In the genomic region with DNA sequence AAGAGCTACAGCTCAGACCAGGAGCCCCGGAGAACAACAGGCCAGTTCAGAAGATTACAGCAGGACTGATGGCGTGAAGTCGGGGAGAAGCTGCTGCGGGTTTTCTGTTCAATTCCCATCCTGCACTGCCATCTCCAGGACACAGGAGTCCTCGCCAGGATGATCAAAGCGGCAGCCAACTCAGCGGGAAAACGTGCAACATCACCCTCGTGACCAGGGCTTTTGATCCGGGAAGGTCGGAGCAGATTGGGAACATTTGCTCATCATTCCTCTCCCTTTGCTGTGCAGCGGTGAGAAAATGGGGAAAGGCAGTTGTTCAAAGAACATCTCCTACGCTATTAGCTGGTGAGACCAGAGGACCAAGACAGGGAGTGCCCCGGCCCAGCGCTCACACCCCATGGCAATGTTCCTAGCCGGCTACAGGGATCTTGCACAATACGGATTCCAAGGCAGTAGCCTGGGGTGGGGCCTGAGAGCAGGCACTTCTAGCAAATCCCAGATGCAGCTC, we compare ENCODE assay signal across 9 cellular contexts. TPM values are rescaled to one million over a fixed set of nuclear protein-coding genes. Genes with fewer than 3 reads are reported as not detected.
A peak's percentile ranks its signal among the peaks of the same experiment; 100 is the strongest.
DNase-seq lines count a peak whose midpoint lies in the region; ATAC-seq and TF ChIP-seq lines count a peak whose summit lies in the region.
"Had no signal": no experiment of that assay in that cellular context is flagged by ENCODE, and none has a peak within 500 bp of the region (broad histone marks: within the 10 kb centered on the region; RNA-seq: fewer than 3 reads in every experiment).

No MANE protein-coding gene starts in this region.

- no peaks in the 10 kb centered on the region for H3K4me1 Mint-ChIP-seq in activated CD8-positive, alpha-beta T cell treated with anti-CD3 and anti-CD28 coated beads for 36 hours (ENCODE audit: low read depth)

- H3K27ac ChIP-seq in breast epithelium (peak overlapping the region in 1 of 2 donors; percentile 33), iPS-18a (ENCODE audit: low read length) (no peak overlapping the region), gastrocnemius medialis (peak overlapping the region; percentile 58 to 74 (median 64))
- H3K27ac ChIP-seq: BLaER1 treated with 17β-estradiol and CSF1 and Interleukin-3, amounts not matched to agents 10 nM and 100 nM had no signal

- CTCF ChIA-PET in activated CD8-positive, alpha-beta T cell treated with anti-CD3 and anti-CD28 coated beads for 36 hours (lab: Charles Lee), result interaction anchor here (1.4 to 1.7 kb wide), 2 partner anchors 10 to 160 kb away, joined by 3 to 8 read pairs; no protein-coding TSS in a partner anchor

- H3K4me3 Mint-ChIP-seq in activated CD8-positive, alpha-beta T cell treated with anti-CD3 and anti-CD28 coated beads for 36 hours, result no peak overlapping the region

- H3K36me3 Mint-ChIP-seq in activated CD8-positive, alpha-beta T cell treated with anti-CD3 and anti-CD28 coated beads for 36 hours (ENCODE audit: low read depth), result no peaks in the 10 kb centered on the region

- TF ChIP-seq CTCF in breast epithelium (IDR thresholded peaks at IDR 0.05) (peak; percentile 37 to 77 (median 70)), gastrocnemius medialis (IDR thresholded peaks at IDR 0.05 in 4 of 5, conservative IDR thresholded peaks at IDR 0.05 in 1 of 5) (peak; percentile 64 to 80 (median 75))
- TF ChIP-seq CTCF in activated CD8-positive, alpha-beta T cell treated with anti-CD3 and anti-CD28 coated beads for 36 hours (IDR thresholded peaks at IDR 0.05), result no peak

- H3K36me3 ChIP-seq in breast epithelium, result no peaks in the 10 kb centered on the region
- no peaks in the 10 kb centered on the region for H3K36me3 ChIP-seq in iPS-18a (ENCODE audit: control insufficient read depth, low read depth, low read length)
- no peaks in the 10 kb centered on the region for H3K36me3 ChIP-seq in gastrocnemius medialis
- H3K36me3 ChIP-seq: BLaER1 treated with 17β-estradiol and CSF1 and Interleukin-3, amounts not matched to agents 10 nM and 100 nM had no signal

- H3K27me3 ChIP-seq in breast epithelium (no peaks in the 10 kb centered on the region), iPS-18a (ENCODE audit: control insufficient read depth, insufficient read depth, low read length) (peaks cover 54% of the 10 kb centered on the region), gastrocnemius medialis (no peaks in the 10 kb centered on the region)
- H3K27me3 ChIP-seq: BLaER1 treated with 17β-estradiol and CSF1 and Interleukin-3, amounts not matched to agents 10 nM and 100 nM had no signal

- H3K4me1 ChIP-seq in breast epithelium (peaks cover 0 to 11% of the 10 kb centered on the region in 2 donors), iPS-18a (ENCODE audit: control insufficient read depth, low read depth, low read length) (no peaks in the 10 kb centered on the region), gastrocnemius medialis (peaks cover 10 to 13% of the 10 kb centered on the region in 2 donors)

- H3K4me3 ChIP-seq in breast epithelium (peak overlapping the region; percentile 20 to 55 (median 36)), iPS-18a (ENCODE audit: low read length) (peak overlapping the region; percentile 51), gastrocnemius medialis (peak overlapping the region; percentile 31 to 46 (median 40))
- H3K4me3 ChIP-seq: BLaER1 treated with 17β-estradiol and CSF1 and Interleukin-3, amounts not matched to agents 10 nM and 100 nM had no signal

- H3K27me3 Mint-ChIP-seq in activated CD8-positive, alpha-beta T cell treated with anti-CD3 and anti-CD28 coated beads for 36 hours, result no peaks in the 10 kb centered on the region

- H3K9me3 ChIP-seq in breast epithelium (no peaks in the 10 kb centered on the region), iPS-18a (ENCODE audit: control insufficient read depth, low read depth, low read length) (no peaks in the 10 kb centered on the region), gastrocnemius medialis (no peaks in the 10 kb centered on the region)
- H3K9me3 ChIP-seq: BLaER1 treated with 17β-estradiol and CSF1 and Interleukin-3, amounts not matched to agents 10 nM and 100 nM had no signal

- in situ Hi-C loops in gastrocnemius medialis (cut with MboI; ENCODE audit: low sequenced_read_pairs in 4 of 4), result loop anchor here in 2 of 4 donors (5.0 to 25.0 kb wide), 2 partner anchors 51 to 131 kb away; a partner anchor contains a TSS

- no peak overlapping the region for H3K9ac ChIP-seq in iPS-18a (ENCODE audit: low read length)
- H3K9ac ChIP-seq: BLaER1 treated with 17β-estradiol and CSF1 and Interleukin-3, amounts not matched to agents 10 nM and 100 nM had no signal

- peak; percentile 54 for DNase-seq in NCI-H345 (lab: John Stamatoyannopoulos, UW)
- no peak for DNase-seq in NCI-H345 treated with DMSO at 0.1 percent for 48 hours (lab: John Stamatoyannopoulos, UW; ENCODE audit: unreplicated experiment)
- peak; percentile 81 for DNase-seq in NCI-H510A treated with DMSO at 0.1 percent for 48 hours (lab: John Stamatoyannopoulos, UW)
- DNase-seq in breast epithelium (ENCODE audit: low spot score in 2 of 2), result peak; percentile 68 to 72
- peak; percentile 72 to 85 for DNase-seq in gastrocnemius medialis
- DNase-seq in activated CD8-positive, alpha-beta T cell treated with anti-CD3 and anti-CD28 coated beads for 36 hours, result no peak

- peak; percentile 96 to 98 for ATAC-seq in gastrocnemius medialis
- ATAC-seq in activated CD8-positive, alpha-beta T cell treated with anti-CD3 and anti-CD28 coated beads for 36 hours, result no peak
- no peak for ATAC-seq in GM21360 (IDR thresholded peaks at IDR 0.05; ENCODE audit: unreplicated experiment)

- no peak for TF ChIP-seq POLR2A in breast epithelium (IDR thresholded peaks at IDR 0.05)
- TF ChIP-seq POLR2A in gastrocnemius medialis (IDR thresholded peaks at IDR 0.05), result no peak

- no peak overlapping the region for H3K27ac Mint-ChIP-seq in activated CD8-positive, alpha-beta T cell treated with anti-CD3 and anti-CD28 coated beads for 36 hours

- intact Hi-C loops in breast epithelium (cut with DNase I; ENCODE audit: low total_unique reads) (no loop called here), gastrocnemius medialis (cut with DNase I; ENCODE audit: low total_unique reads) (loop anchor here (1.0 kb wide), 1 partner anchor 20 kb away; no protein-coding TSS in a partner anchor)
- intact Hi-C loops in activated CD8-positive, alpha-beta T cell treated with anti-CD3 and anti-CD28 coated beads for 36 hours (cut with micrococcal nuclease), result no loop called here

- H3K9me3 Mint-ChIP-seq in activated CD8-positive, alpha-beta T cell treated with anti-CD3 and anti-CD28 coated beads for 36 hours, result no peaks in the 10 kb centered on the region

- POLR2A ChIA-PET in activated CD8-positive, alpha-beta T cell treated with anti-CD3 and anti-CD28 coated beads for 36 hours (lab: Charles Lee), result interaction anchor here (0.6 to 1.4 kb wide), 2 partner anchors 41 to 54 kb away, joined by 3 to 4 read pairs; no protein-coding TSS in a partner anchor

RNA-seq across cellular contexts. Expression of a gene that starts 50.4 kb away (rescaled TPM):
- total RNA-seq in breast epithelium, result 10 to 100 TPM; 11.7 to 16.5 (median 15.7) TPM
- 10 to 100 TPM in 3 of 4 donors, 1 to 10 TPM in 1; 9.8 to 43.6 (median 18.8) TPM for total RNA-seq in gastrocnemius medialis
- total RNA-seq in activated CD8-positive, alpha-beta T cell treated with anti-CD3 and anti-CD28 coated beads for 36 hours, result 10 to 100 TPM; 38.5 to 39.6 TPM

Comparison
In these comparisons a context has a peak if more than half of its experiments do, and no peak if none do; other contexts are left out.
1. DNase-seq: peak in NCI-H345 (single experiment), NCI-H510A treated with DMSO at 0.1 percent for 48 hours (single experiment), breast epithelium (2 of 2) and gastrocnemius medialis (2 of 2); none in NCI-H345 treated with DMSO at 0.1 percent for 48 hours (single experiment) and activated CD8-positive, alpha-beta T cell treated with anti-CD3 and anti-CD28 coated beads for 36 hours (single experiment).
2. ATAC-seq: peak in gastrocnemius medialis (2 of 2); none in activated CD8-positive, alpha-beta T cell treated with anti-CD3 and anti-CD28 coated beads for 36 hours (single experiment) and GM21360 (single experiment).
3. Peak in every context shown above with its lines, with median percentiles within 50 percentile points of each other: H3K4me3 ChIP-seq.